In genomic region chr17:32486091-32486700, GRCh38 we compare ENCODE assay signal across 8 cellular contexts. TPM values are rescaled to one million over a fixed set of nuclear protein-coding genes. Genes with fewer than 3 reads are reported as not detected.
DNase-seq lines count a peak whose midpoint lies in the region; ATAC-seq and TF ChIP-seq lines count a peak whose summit lies in the region.

No MANE protein-coding gene starts in this region.

- H3K9ac ChIP-seq in HUES48 (ENCODE audit: low read depth, low read length) = peak overlapping the region; percentile 73; the same call in 1 of the 2 replicates
- H3K9ac ChIP-seq in PC-3 (ENCODE audit: low read length) = peak overlapping the region; percentile 25; the same call in 1 of the 2 replicates

- H3K9me3 Mint-ChIP-seq in CD4-positive, alpha-beta T cell = no peaks in the 10 kb centered on the region
- H3K9me3 Mint-ChIP-seq in activated T-helper 17 cell treated with anti-CD3 and anti-CD28 coated beads, Interleukin-2, amount 50 U/mL, for 72 hours = no peaks in the 10 kb centered on the region
- H3K9me3 Mint-ChIP-seq in natural killer cell treated with Interleukin-12 subunit alpha and Interleukin-12 subunit beta and Interleukin-15 and Interleukin-18, amount 100 ng/mL, for 72 hours = no peaks in the 10 kb centered on the region

- H3K4me3 ChIP-seq in HUES48 (ENCODE audit: low read depth, low read length) (peak overlapping the region; percentile 62; the same call in 1 of the 2 replicates), PC-3 (ENCODE audit: low read length) (peak overlapping the region; percentile 50; the same call in 1 of the 2 replicates), fibroblast of the aortic adventitia (ENCODE audit: low read depth, low read length) (peak overlapping the region; percentile 67)

- no peaks in the 10 kb centered on the region for H3K9me2 ChIP-seq in PC-3 (replicated peaks; ENCODE audit: low read length)

- no peaks in the 10 kb centered on the region for H3K27me3 Mint-ChIP-seq in CD4-positive, alpha-beta T cell
- no peaks in the 10 kb centered on the region for H3K27me3 Mint-ChIP-seq in activated T-helper 17 cell treated with anti-CD3 and anti-CD28 coated beads, Interleukin-2, amount 50 U/mL, for 72 hours
- no peaks in the 10 kb centered on the region for H3K27me3 Mint-ChIP-seq in natural killer cell treated with Interleukin-12 subunit alpha and Interleukin-12 subunit beta and Interleukin-15 and Interleukin-18, amount 100 ng/mL, for 72 hours

- no peaks in the 10 kb centered on the region for H4K20me1 ChIP-seq in PC-3 (ENCODE audit: low read length)

- H3K4me1 ChIP-seq in HUES48 (ENCODE audit: control insufficient read depth, insufficient read depth, low read length) = peaks cover 41% of the 10 kb centered on the region
- H3K4me1 ChIP-seq in PC-3 (ENCODE audit: insufficient read depth, low read length) = peaks cover 4% of the 10 kb centered on the region; the same call in 1 of the 2 replicates

- peaks cover 5% of the 10 kb centered on the region; the same call in 1 of the 2 replicates for H3K79me2 ChIP-seq in PC-3 (ENCODE audit: low read length)

- CTCF ChIA-PET in CD4-positive, alpha-beta T cell (lab: Charles Lee) = interaction anchor here (0.9 to 5.0 kb wide), 7 partner anchors 23 to 173 kb away, joined by 3 to 28 read pairs (median 6); partner anchors contain the start of gene PSMD11
- CTCF ChIA-PET in PC-3 (lab: Charles Lee) = no interaction called here

- H3K36me3 Mint-ChIP-seq in CD4-positive, alpha-beta T cell (ENCODE audit: low read depth) = peaks cover 47% of the 10 kb centered on the region
- H3K36me3 Mint-ChIP-seq in activated T-helper 17 cell treated with anti-CD3 and anti-CD28 coated beads, Interleukin-2, amount 50 U/mL, for 72 hours (ENCODE audit: low read depth) = peaks cover 59% of the 10 kb centered on the region
- peaks cover 8% of the 10 kb centered on the region for H3K36me3 Mint-ChIP-seq in natural killer cell treated with Interleukin-12 subunit alpha and Interleukin-12 subunit beta and Interleukin-15 and Interleukin-18, amount 100 ng/mL, for 72 hours

- peaks cover 7% of the 10 kb centered on the region for H3F3A ChIP-seq in PC-3 (ENCODE audit: low read length, unreplicated experiment)

- BruUV-seq in PC-3 (replicated peaks; lab: Mats Ljungman, UMichigan) = no TSS peak

- DNase-seq in CD4-positive, alpha-beta T cell = peak; percentile 51 to 74 (median 63)
- DNase-seq in PC-3 (peak; percentile 73), fibroblast of the aortic adventitia (ENCODE audit: low read depth) (peak; percentile 42), stromal cell of bone marrow (ENCODE audit: low read depth) (peak; percentile 50)
- peak; percentile 80 for DNase-seq in natural killer cell treated with Interleukin-12 subunit alpha and Interleukin-12 subunit beta and Interleukin-15 and Interleukin-18, amount 100 ng/mL, for 72 hours (ENCODE audit: low spot score)

- no peaks in the 10 kb centered on the region for H3K9me3 ChIP-seq in CD4-positive, alpha-beta T cell (ENCODE audit: control insufficient read depth, low read length)
- H3K9me3 ChIP-seq in HUES48 (ENCODE audit: control insufficient read depth, insufficient read depth, low read length) (no peaks in the 10 kb centered on the region), PC-3 (ENCODE audit: low read length) (no peaks in the 10 kb centered on the region)

- H3K4me2 ChIP-seq in PC-3 (ENCODE audit: low read length) = peak overlapping the region; percentile 77

- H3K36me3 ChIP-seq in HUES48 (ENCODE audit: control insufficient read depth, insufficient read depth, low read length) = peaks cover 52% of the 10 kb centered on the region
- H3K36me3 ChIP-seq in PC-3 (ENCODE audit: low read depth, low read length) = peaks cover 3% of the 10 kb centered on the region; the same call in 1 of the 2 replicates

- POLR2A ChIA-PET in CD4-positive, alpha-beta T cell (lab: Charles Lee) = interaction anchor here (0.7 to 8.1 kb wide), 20 partner anchors 9 to 391 kb away, joined by 3 to 152 read pairs (median 4); partner anchors contain the start of genes C17orf75, MYO1D and PSMD11
- POLR2A ChIA-PET in PC-3 (lab: Charles Lee; ENCODE audit: unreplicated experiment) = no interaction called here

- H2AFZ ChIP-seq in PC-3 (ENCODE audit: low read length) = peak overlapping the region; percentile 77

- H3K27ac Mint-ChIP-seq in CD4-positive, alpha-beta T cell = peak overlapping the region; percentile 62
- peak overlapping the region; percentile 67 for H3K27ac Mint-ChIP-seq in activated T-helper 17 cell treated with anti-CD3 and anti-CD28 coated beads, Interleukin-2, amount 50 U/mL, for 72 hours
- peak overlapping the region; percentile 47 to 72 for H3K27ac Mint-ChIP-seq in natural killer cell treated with Interleukin-12 subunit alpha and Interleukin-12 subunit beta and Interleukin-15 and Interleukin-18, amount 100 ng/mL, for 72 hours

- peak overlapping the region; percentile 21 for H3K27ac ChIP-seq in CD4-positive, alpha-beta T cell (ENCODE audit: low read depth, low read length)
- peak overlapping the region; percentile 80 for H3K27ac ChIP-seq in HUES48 (ENCODE audit: low read depth, low read length)
- H3K27ac ChIP-seq in PC-3 (ENCODE audit: low read length) = no peak overlapping the region

- peak; percentile 72 for ATAC-seq in CD4-positive, alpha-beta T cell (ENCODE audit: poor library complexity)
- peak; percentile 59 for ATAC-seq in GM19463 (IDR thresholded peaks at IDR 0.05; ENCODE audit: unreplicated experiment)
- peak; percentile 74 for ATAC-seq in PC-3
- ATAC-seq in activated T-helper 17 cell treated with anti-CD3 and anti-CD28 coated beads, Interleukin-2, amount 50 U/mL, for 72 hours (replicated peaks) = peak; percentile 71
- ATAC-seq in natural killer cell treated with Interleukin-12 subunit alpha and Interleukin-12 subunit beta and Interleukin-15 and Interleukin-18, amount 100 ng/mL, for 72 hours = peak; percentile 86 to 91

- H3K27me3 ChIP-seq in CD4-positive, alpha-beta T cell (ENCODE audit: control insufficient read depth, insufficient read depth, low read length) = no peaks in the 10 kb centered on the region
- H3K27me3 ChIP-seq in HUES48 (ENCODE audit: control insufficient read depth, insufficient read depth, low read length) = no peaks in the 10 kb centered on the region
- H3K27me3 ChIP-seq in PC-3 (ENCODE audit: low read length) = no peaks in the 10 kb centered on the region

- intact Hi-C loops in CD4-positive, alpha-beta T cell (cut with DNase I, micrococcal nuclease) = loop anchor here (10.0 kb wide), 1 partner anchor 389 kb away; the partner anchor contains the start of gene MYO1D (in 2 of the 2)
- intact Hi-C loops in PC-3 (cut with micrococcal nuclease) = loop anchor here (10.0 kb wide), 1 partner anchor 119 kb away; no protein-coding TSS in a partner anchor

- peak overlapping the region; percentile 90 for H3K4me3 Mint-ChIP-seq in CD4-positive, alpha-beta T cell
- peak overlapping the region; percentile 77 for H3K4me3 Mint-ChIP-seq in activated T-helper 17 cell treated with anti-CD3 and anti-CD28 coated beads, Interleukin-2, amount 50 U/mL, for 72 hours
- H3K4me3 Mint-ChIP-seq in natural killer cell treated with Interleukin-12 subunit alpha and Interleukin-12 subunit beta and Interleukin-15 and Interleukin-18, amount 100 ng/mL, for 72 hours = peak overlapping the region; percentile 82

- no peak for TF ChIP-seq CTCF in CD4-positive, alpha-beta T cell (IDR thresholded peaks at IDR 0.05)
- TF ChIP-seq CTCF in PC-3 (conservative IDR thresholded peaks at IDR 0.05; ENCODE audit: low read depth, low read length) = no peak
- TF ChIP-seq CTCF in fibroblast of the aortic adventitia (IDR thresholded peaks at IDR 0.05; ENCODE audit: insufficient read depth, low read length) = no peak

- H3K4me1 Mint-ChIP-seq in CD4-positive, alpha-beta T cell (ENCODE audit: low read depth) = peaks cover 55% of the 10 kb centered on the region
- H3K4me1 Mint-ChIP-seq in activated T-helper 17 cell treated with anti-CD3 and anti-CD28 coated beads, Interleukin-2, amount 50 U/mL, for 72 hours = peaks cover 10% of the 10 kb centered on the region
- peaks cover 16 to 34% of the 10 kb centered on the region in 2 donors for H3K4me1 Mint-ChIP-seq in natural killer cell treated with Interleukin-12 subunit alpha and Interleukin-12 subunit beta and Interleukin-15 and Interleukin-18, amount 100 ng/mL, for 72 hours (ENCODE audit: low read depth in 2 of 2)

RNA-seq across cellular contexts. Expression of gene CDK5R1, which starts 0.6 kb away (rescaled TPM):
- 10 to 100 TPM; 21.7 to 22.5 TPM for total RNA-seq in CD4-positive, alpha-beta T cell
- total RNA-seq in PC-3 (2014; rRNA removed) = 1.7 and 3.0 TPM in 2 replicates
- total RNA-seq in activated T-helper 17 cell treated with anti-CD3 and anti-CD28 coated beads, Interleukin-2, amount 50 U/mL, for 72 hours = 10 to 100 TPM in 1 of 2 donors, 1 to 10 TPM in 1; 3.6 to 13.0 TPM
- total RNA-seq in fibroblast of the aortic adventitia (ENCODE audit: low replicate concordance) = 0.49 and 1.4 TPM in 2 replicates
- 1 to 10 TPM; 3.7 to 5.9 TPM for total RNA-seq in natural killer cell treated with Interleukin-12 subunit alpha and Interleukin-12 subunit beta and Interleukin-15 and Interleukin-18, amount 100 ng/mL, for 72 hours

RNA-seq across cellular contexts. Expression of gene PSMD11, which starts 41.9 kb away (rescaled TPM):
- total RNA-seq in CD4-positive, alpha-beta T cell = 10 to 100 TPM; 67.6 to 68.7 TPM
- total RNA-seq in PC-3 (2014; rRNA removed) (160 and 163 TPM in 2 replicates), fibroblast of the aortic adventitia (ENCODE audit: low replicate concordance) (74.2 and 78.2 TPM in 2 replicates)
- total RNA-seq in activated T-helper 17 cell treated with anti-CD3 and anti-CD28 coated beads, Interleukin-2, amount 50 U/mL, for 72 hours = 100 to 1,000 TPM; 108 to 161 TPM
- 100 to 1,000 TPM; 179 to 203 TPM for total RNA-seq in natural killer cell treated with Interleukin-12 subunit alpha and Interleukin-12 subunit beta and Interleukin-15 and Interleukin-18, amount 100 ng/mL, for 72 hours
